In genomic region chr22:29290061-29290460, GRCh38 we compare ENCODE assay signal across 2 cellular contexts.
A peak's percentile ranks its signal among the peaks of the same experiment; 100 is the strongest.
TF ChIP-seq lines count a peak whose summit lies in the region.

No MANE protein-coding gene starts in this region.

TF ChIP-seq in HepG2, 621 proteins besides CTCF, POLR2A, EP300 and RAD21:
- no peak for TF ChIP-seq PRPF4 (IDR thresholded peaks at IDR 0.05; ENCODE audit: low read depth, low read length, poor library complexity, severe bottlenecking)
- TF ChIP-seq RBM22 (optimal IDR thresholded peaks at IDR 0.05; ENCODE audit: low read length) = peak; percentile 58

TF ChIP-seq in GM12878, 131 proteins besides CTCF, POLR2A, EP300 and RAD21:
- TF ChIP-seq NFIC (IDR thresholded peaks at IDR 0.05; ENCODE audit: low read depth, low read length) (no peak), POLR2AphosphoS5 (IDR thresholded peaks at IDR 0.05; ENCODE audit: low read length) (peak; percentile 51; the same call in 1 of the 2 replicates)
